7 cellular contexts compared by ENCODE assay signal in the genomic region with DNA sequence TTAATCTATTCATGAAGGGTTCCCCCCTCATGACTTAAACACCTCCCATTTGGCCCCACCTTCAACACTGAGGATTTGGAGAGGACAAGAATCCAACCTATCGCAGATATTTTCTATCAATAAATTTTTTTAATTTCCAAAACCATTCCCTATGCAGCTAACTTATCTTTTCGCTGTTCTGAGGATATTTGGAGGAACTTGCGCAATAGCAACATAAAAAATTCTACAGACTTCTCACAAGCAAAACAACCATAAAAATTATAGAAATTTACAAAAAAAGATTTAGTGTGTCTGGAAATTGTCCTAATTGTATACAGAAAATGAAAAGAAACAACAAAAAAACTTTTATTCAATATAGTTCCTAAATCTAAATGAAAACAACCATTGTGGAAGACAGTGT.
"Had no signal": no experiment of that assay in that cellular context is flagged by ENCODE, and none has a peak within 500 bp of the region (broad histone marks: within the 10 kb centered on the region; RNA-seq: fewer than 3 reads in every experiment).

No MANE protein-coding gene starts in this region.

- H3K4me2 ChIP-seq: GM23338 had no signal

- H3K36me3 ChIP-seq: HAP-1 had no signal

- H3K4me1 Mint-ChIP-seq: GM23338 had no signal

- H3K4me3 ChIP-seq: GM23338, HAP-1 had no signal

- H2AFZ ChIP-seq: GM23338 had no signal

- H3K4me1 ChIP-seq: HAP-1 had no signal

- H3K27ac Mint-ChIP-seq: GM23338, HFFc6 had no signal

- H3K4me3 Mint-ChIP-seq: GM23338, HFFc6 had no signal

- H3K9me3 ChIP-seq: HAP-1 had no signal

- FAIRE-seq: HTR-8/SVneo had no signal

- ATAC-seq: GM23338, HCT116 had no signal

- DNase-seq: H7, HFFc6, KG1 had no signal
